Comparison of ENCODE assay signal across 19 cellular contexts in genomic region chr5:145433077-145433476, GRCh38.
DNase-seq lines count a peak whose midpoint lies in the region; ATAC-seq lines count a peak whose summit lies in the region.
"Had no signal": no experiment of that assay in that cellular context is flagged by ENCODE, and none has a peak within 500 bp of the region (broad histone marks: within the 10 kb centered on the region; RNA-seq: fewer than 3 reads in every experiment).

No MANE protein-coding gene starts in this region.

- intact Hi-C loops in sciatic nerve (cut with DNase I) = no loop called here

- ATAC-seq in sciatic nerve = no peak
- ATAC-seq: GM12878, HCT116 had no signal

- DNase-seq in DMS53 (lab: John Stamatoyannopoulos, UW) = peak; percentile 10
- no peak for DNase-seq in DMS53 treated with DMSO at 0.1 percent for 48 hours (lab: John Stamatoyannopoulos, UW; ENCODE audit: unreplicated experiment)
- DNase-seq in NCI-H748 (lab: John Stamatoyannopoulos, UW; ENCODE audit: unreplicated experiment) = peak; percentile 31
- DNase-seq in NCI-H748 treated with DMSO at 0.1 percent for 48 hours (lab: John Stamatoyannopoulos, UW) = no peak
- DNase-seq in iPS-NIHi7 (ENCODE audit: extremely low spot score) = peak; percentile 5
- no peak for DNase-seq in sciatic nerve (ENCODE audit: low spot score)
- DNase-seq: AML-193; BE2C; Calu3; CD4-positive, alpha-beta T cell; CD8-positive, alpha-beta memory T cell; COR-L47; DMS79; EL; GDM1; GM23248; H9 had no signal

Comparison
In these comparisons a context has a peak if more than half of its experiments do, and no peak if none do; other contexts are left out.
1. DNase-seq: peak in DMS53 (single experiment), NCI-H748 (single experiment) and iPS-NIHi7 (single experiment); none in DMS53 treated with DMSO at 0.1 percent for 48 hours (single experiment), NCI-H748 treated with DMSO at 0.1 percent for 48 hours (single experiment) and sciatic nerve (single experiment).